Comparison of ENCODE assay signal across 8 cellular contexts in the genomic region with DNA sequence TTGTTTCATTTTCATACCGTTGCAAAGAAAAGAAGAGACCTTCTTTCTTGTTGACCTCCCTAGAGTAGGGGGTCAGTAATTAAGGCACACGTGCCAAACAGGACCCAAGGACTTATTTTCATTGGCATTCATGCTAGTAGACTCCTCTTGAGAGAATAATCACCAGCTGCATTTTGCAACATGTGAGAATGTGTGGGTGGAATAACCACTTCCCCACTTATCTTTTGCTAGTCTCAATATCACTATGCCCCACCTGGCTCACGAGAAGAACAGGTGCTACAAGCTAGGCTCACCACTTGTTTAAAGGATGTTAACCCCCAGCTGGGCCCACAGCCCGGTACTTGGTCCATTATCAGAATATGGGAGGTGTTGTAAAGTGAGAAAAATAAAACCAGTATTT.
DNase-seq lines count a peak whose midpoint lies in the region; ATAC-seq and TF ChIP-seq lines count a peak whose summit lies in the region.

No MANE protein-coding gene starts in this region.

- DNase-seq in NAMALWA (ENCODE audit: low spot score): peak; percentile 41
- DNase-seq in fibroblast of mammary gland (ENCODE audit: low read depth): peak; percentile 19
- no peak for DNase-seq in aorta
- no peak for DNase-seq in osteoblast (ENCODE audit: insufficient read length, low spot score, missing footprints)
- no peak for DNase-seq in dedifferentiated amniotic fluid mesenchymal stem cell (ENCODE audit: extremely low spot score)
- DNase-seq in caudate nucleus (lab: John Stamatoyannopoulos, UW): no peak

- H3K27me3 ChIP-seq in aorta (ENCODE audit: control insufficient read depth in 1 of 2, insufficient read depth in 2 of 2, low read length in 1 of 2) (no peaks in the 10 kb centered on the region), osteoblast (ENCODE audit: insufficient read depth, low read length) (no peaks in the 10 kb centered on the region)

- H3K27ac ChIP-seq in aorta (ENCODE audit: low read depth in 1 of 2, low read length in 2 of 2) (no peak overlapping the region), osteoblast (ENCODE audit: low read depth, low read length) (no peak overlapping the region), caudate nucleus (ENCODE audit: low read depth, low read length) (no peak overlapping the region)

- no peaks in the 10 kb centered on the region for H3K36me3 ChIP-seq in aorta (ENCODE audit: control insufficient read depth in 1 of 2, insufficient read depth in 2 of 2, low read length in 1 of 2)
- H3K36me3 ChIP-seq in osteoblast (ENCODE audit: insufficient read depth, low read length): no peaks in the 10 kb centered on the region

- intact Hi-C loops in aorta (cut with DNase I): no loop called here

- no peaks in the 10 kb centered on the region for H3K9me3 ChIP-seq in aorta (ENCODE audit: control insufficient read depth, low read length)
- no peaks in the 10 kb centered on the region for H3K9me3 ChIP-seq in osteoblast (ENCODE audit: low read depth, low read length)

- H2AFZ ChIP-seq in osteoblast (ENCODE audit: low read length): no peak overlapping the region

- H3K4me3 ChIP-seq in fibroblast of mammary gland (ENCODE audit: control insufficient read depth, low read depth, low read length) (no peak overlapping the region), aorta (ENCODE audit: low read length in 2 of 2) (no peak overlapping the region), osteoblast (ENCODE audit: insufficient read depth, low read length) (no peak overlapping the region)

- WGBS in aorta, 2 donors: 27 to 29% methylated on average over 4 of the region's 4 CpGs

- H3K4me2 ChIP-seq in osteoblast (ENCODE audit: insufficient read depth, low read length): no peak overlapping the region

- peak; percentile 85 for ATAC-seq in GM18520 (IDR thresholded peaks at IDR 0.05; ENCODE audit: unreplicated experiment)
- peak; percentile 84 for ATAC-seq in GM21825 (IDR thresholded peaks at IDR 0.05; ENCODE audit: unreplicated experiment)
- no peak for ATAC-seq in aorta (ENCODE audit: low FRiP score)

- no peaks in the 10 kb centered on the region for H3K79me2 ChIP-seq in osteoblast (ENCODE audit: insufficient read depth, low read length)

- TF ChIP-seq CTCF in fibroblast of mammary gland (conservative IDR thresholded peaks at IDR 0.05; ENCODE audit: control insufficient read depth, insufficient read depth, low read depth, low read length): no peak
- no peak for TF ChIP-seq CTCF in osteoblast (IDR thresholded peaks at IDR 0.05; ENCODE audit: extremely low read depth, low read depth, low read length)

- H3K4me1 ChIP-seq in aorta (ENCODE audit: control insufficient read depth in 1 of 2, insufficient read depth in 2 of 2, low read length in 2 of 2) (peaks cover 0 to 2% of the 10 kb centered on the region in 2 donors), osteoblast (ENCODE audit: insufficient read depth, low read length) (peaks cover 20% of the 10 kb centered on the region)

- H4K20me1 ChIP-seq in osteoblast (ENCODE audit: insufficient read depth, low read length): no peaks in the 10 kb centered on the region

Comparison
In these comparisons a context has a peak if more than half of its experiments do, and no peak if none do; other contexts are left out.
1. DNase-seq: peak in NAMALWA (single experiment) and fibroblast of mammary gland (single experiment); none in aorta (0 of 2), osteoblast (single experiment), dedifferentiated amniotic fluid mesenchymal stem cell (single experiment) and caudate nucleus (0 of 61).